15 cellular contexts compared by ENCODE assay signal in the genomic region with DNA sequence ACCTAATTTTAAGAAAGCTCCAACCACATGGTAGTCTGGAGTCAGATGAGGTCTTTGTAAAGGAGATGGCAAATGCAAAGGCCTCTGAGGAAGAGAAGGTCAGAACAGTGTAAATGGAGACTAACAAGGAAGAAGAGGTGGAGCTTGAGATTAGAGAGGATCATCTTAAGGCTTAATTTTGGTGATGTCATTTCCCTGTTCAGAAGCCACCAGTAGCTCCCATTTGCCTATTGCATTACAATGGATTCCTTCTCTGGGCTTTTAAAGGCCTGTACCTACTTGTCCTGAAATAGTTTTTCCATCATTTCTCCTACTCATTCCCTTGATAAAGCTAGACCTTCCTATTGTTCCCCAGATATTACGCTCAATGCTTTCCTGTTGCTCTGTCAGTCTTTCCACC. TPM values are rescaled to one million over a fixed set of nuclear protein-coding genes. Genes with fewer than 3 reads are reported as not detected.
A peak's percentile ranks its signal among the peaks of the same experiment; 100 is the strongest.
DNase-seq lines count a peak whose midpoint lies in the region; ATAC-seq and TF ChIP-seq lines count a peak whose summit lies in the region.
"Had no signal": no experiment of that assay in that cellular context is flagged by ENCODE, and none has a peak within 500 bp of the region (broad histone marks: within the 10 kb centered on the region; RNA-seq: fewer than 3 reads in every experiment).

No MANE protein-coding gene starts in this region.

- no TSS peak for BruUV-seq in Calu3 (replicated peaks; lab: Mats Ljungman, UMichigan)

- peaks cover 69% of the 10 kb centered on the region for H3K4me1 Mint-ChIP-seq in Calu3 (ENCODE audit: low read depth, unreplicated experiment)

- 82 to 84% methylated on average over 1 of the region's 1 CpG for WGBS in esophagus, 2 donors

- H3K4me1 ChIP-seq in HEK293 (ENCODE audit: control insufficient read depth, insufficient read depth, low read length) (peaks cover 10% of the 10 kb centered on the region), esophagus (ENCODE audit: control insufficient read depth in 2 of 2, insufficient read depth in 2 of 2, low read length in 1 of 2) (no peaks in the 10 kb centered on the region), mucosa of descending colon (ENCODE audit: low read depth) (peaks cover 13% of the 10 kb centered on the region), tibial artery (peaks cover 0 to 33% (median 6%) of the 10 kb centered on the region in 4 donors)
- H3K4me1 ChIP-seq: BE2C had no signal

- peak overlapping the region; percentile 91 for H3K27ac Mint-ChIP-seq in Calu3 (ENCODE audit: unreplicated experiment)

- no peaks in the 10 kb centered on the region for H3K27me3 Mint-ChIP-seq in Calu3 (ENCODE audit: unreplicated experiment)
- H3K27me3 Mint-ChIP-seq: CD4-positive, alpha-beta memory T cell had no signal

- H3K36me3 ChIP-seq in HEK293 (ENCODE audit: control insufficient read depth in 2 of 2, insufficient read depth in 1 of 2, low read length in 2 of 2): no peaks in the 10 kb centered on the region
- H3K36me3 ChIP-seq in esophagus (ENCODE audit: control insufficient read depth in 2 of 2, insufficient read depth in 2 of 2, low read length in 1 of 2): no peaks in the 10 kb centered on the region
- no peaks in the 10 kb centered on the region for H3K36me3 ChIP-seq in mucosa of descending colon (ENCODE audit: low read depth)
- no peaks in the 10 kb centered on the region for H3K36me3 ChIP-seq in tibial artery
- H3K36me3 ChIP-seq: BE2C had no signal

- intact Hi-C loops in Calu3 (cut with micrococcal nuclease; ENCODE audit: unreplicated experiment): no loop called here
- intact Hi-C loops in mucosa of descending colon (cut with DNase I, micrococcal nuclease): no loop called here
- intact Hi-C loops in tibial artery (cut with DNase I; ENCODE audit: low total_unique reads): no loop called here

- H3K4me3 ChIP-seq in HEK293 (ENCODE audit: low read depth, low read length) (no peak overlapping the region), esophagus (ENCODE audit: low read depth in 1 of 2, low read length in 2 of 2) (no peak overlapping the region), mucosa of descending colon (no peak overlapping the region), tibial artery (no peak overlapping the region)

- H3K9me3 ChIP-seq in HEK293 (ENCODE audit: control insufficient read depth, insufficient read depth, low read depth, low read length): no peaks in the 10 kb centered on the region
- no peaks in the 10 kb centered on the region for H3K9me3 ChIP-seq in esophagus (ENCODE audit: control insufficient read depth in 2 of 2, insufficient read depth in 1 of 2, low read depth in 1 of 2, low read length in 1 of 2)
- H3K9me3 ChIP-seq in mucosa of descending colon: no peaks in the 10 kb centered on the region
- no peaks in the 10 kb centered on the region for H3K9me3 ChIP-seq in tibial artery
- H3K9me3 ChIP-seq: BE2C had no signal

- POLR2A ChIA-PET in HEK293 (lab: Yijun Ruan, JAX): interaction anchor here (0.6 to 1.1 kb wide), 2 partner anchors 16 to 23 kb away, joined by 3 to 4 read pairs; a partner anchor contains a TSS

- H3K27ac ChIP-seq in HEK293 (ENCODE audit: extremely low read depth, low read depth, low read length) (no peak overlapping the region), esophagus (ENCODE audit: low read depth in 2 of 2, low read length in 1 of 2) (peak overlapping the region; percentile 34 to 74), tibial artery (peak overlapping the region in 1 of 2 donors; percentile 8)
- H3K27ac ChIP-seq: KMS-11 had no signal

- ATAC-seq in mucosa of descending colon: peak; percentile 67

- no peaks in the 10 kb centered on the region for H3K36me3 Mint-ChIP-seq in Calu3 (ENCODE audit: insufficient read depth, unreplicated experiment)

- no peak for DNase-seq in Calu3
- DNase-seq in mucosa of descending colon: no peak
- no peak for DNase-seq in tibial artery
- DNase-seq in NCI-H1105 (lab: John Stamatoyannopoulos, UW): no peak
- no peak for DNase-seq in NCI-H526 (lab: John Stamatoyannopoulos, UW)
- DNase-seq: BE2C; CD4-positive, alpha-beta memory T cell; NCI-H1092; NCI-H1694; NCI-H2171 treated with DMSO at 0.1 percent for 48 hours; SIG-M5 had no signal

- H3K9me3 Mint-ChIP-seq in Calu3 (ENCODE audit: low read depth, unreplicated experiment): no peaks in the 10 kb centered on the region

- H3K4me3 Mint-ChIP-seq in Calu3 (ENCODE audit: low read depth, unreplicated experiment): no peak overlapping the region
- H3K4me3 Mint-ChIP-seq: CD4-positive, alpha-beta memory T cell had no signal

- TF ChIP-seq CTCF in Calu3 (IDR thresholded peaks at IDR 0.05; ENCODE audit: unreplicated experiment): no peak
- TF ChIP-seq CTCF in HEK293 (tag by site-specific recombination; IDR thresholded peaks at IDR 0.05): no peak
- no peak for TF ChIP-seq CTCF in mucosa of descending colon (IDR thresholded peaks at IDR 0.05)
- no peak for TF ChIP-seq CTCF in tibial artery (IDR thresholded peaks at IDR 0.05)

- CTCF ChIA-PET in Calu3 (lab: Charles Lee): interaction anchor here (0.8 kb wide), 1 partner anchor 21 kb away, joined by 3 read pairs; no protein-coding TSS in a partner anchor
- CTCF ChIA-PET in HEK293 (lab: Yijun Ruan, JAX): interaction anchor here (0.5 kb wide), 1 partner anchor 549 kb away, joined by 7 read pairs; no protein-coding TSS in a partner anchor

- H3K27me3 ChIP-seq in esophagus (ENCODE audit: control insufficient read depth in 1 of 2, insufficient read depth in 2 of 2, low read length in 2 of 2): no peaks in the 10 kb centered on the region
- H3K27me3 ChIP-seq in tibial artery: no peaks in the 10 kb centered on the region
- H3K27me3 ChIP-seq: BE2C had no signal

TF ChIP-seq in HEK293, 187 proteins besides CTCF, POLR2A, EP300 and RAD21:
- TF ChIP-seq OSR2 (tag by site-specific recombination; IDR thresholded peaks at IDR 0.05): peak; percentile 90
- no peak for TF ChIP-seq EGR2 (tag by site-specific recombination; IDR thresholded peaks at IDR 0.05; ENCODE audit: low read depth)
- TF ChIP-seq, protein P1, sequence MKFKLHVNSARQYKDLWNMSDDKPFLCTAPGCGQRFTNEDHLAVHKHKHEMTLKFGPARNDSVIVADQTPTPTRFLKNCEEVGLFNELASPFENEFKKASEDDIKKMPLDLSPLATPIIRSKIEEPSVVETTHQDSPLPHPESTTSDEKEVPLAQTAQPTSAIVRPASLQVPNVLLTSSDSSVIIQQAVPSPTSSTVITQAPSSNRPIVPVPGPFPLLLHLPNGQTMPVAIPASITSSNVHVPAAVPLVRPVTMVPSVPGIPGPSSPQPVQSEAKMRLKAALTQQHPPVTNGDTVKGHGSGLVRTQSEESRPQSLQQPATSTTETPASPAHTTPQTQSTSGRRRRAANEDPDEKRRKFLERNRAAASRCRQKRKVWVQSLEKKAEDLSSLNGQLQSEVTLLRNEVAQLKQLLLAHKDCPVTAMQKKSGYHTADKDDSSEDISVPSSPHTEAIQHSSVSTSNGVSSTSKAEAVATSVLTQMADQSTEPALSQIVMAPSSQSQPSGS (tag by site-specific recombination; IDR thresholded peaks at IDR 0.05; ENCODE audit: low read depth): peak; percentile 77; the same call in 1 of the 2 replicates
- TF ChIP-seq ZNF629 (tag by site-specific recombination; IDR thresholded peaks at IDR 0.05): peak; percentile 36; the same call in 1 of the 2 replicates
- TF ChIP-seq, protein P2, sequence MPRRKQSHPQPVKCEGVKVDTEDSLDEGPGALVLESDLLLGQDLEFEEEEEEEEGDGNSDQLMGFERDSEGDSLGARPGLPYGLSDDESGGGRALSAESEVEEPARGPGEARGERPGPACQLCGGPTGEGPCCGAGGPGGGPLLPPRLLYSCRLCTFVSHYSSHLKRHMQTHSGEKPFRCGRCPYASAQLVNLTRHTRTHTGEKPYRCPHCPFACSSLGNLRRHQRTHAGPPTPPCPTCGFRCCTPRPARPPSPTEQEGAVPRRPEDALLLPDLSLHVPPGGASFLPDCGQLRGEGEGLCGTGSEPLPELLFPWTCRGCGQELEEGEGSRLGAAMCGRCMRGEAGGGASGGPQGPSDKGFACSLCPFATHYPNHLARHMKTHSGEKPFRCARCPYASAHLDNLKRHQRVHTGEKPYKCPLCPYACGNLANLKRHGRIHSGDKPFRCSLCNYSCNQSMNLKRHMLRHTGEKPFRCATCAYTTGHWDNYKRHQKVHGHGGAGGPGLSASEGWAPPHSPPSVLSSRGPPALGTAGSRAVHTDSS (tag by site-specific recombination; IDR thresholded peaks at IDR 0.05): no peak
- TF ChIP-seq ZNF24 (tag by site-specific recombination; IDR thresholded peaks at IDR 0.05): no peak
- 0 out of 2 replicates have a peak, but pooled peaks have one; percentile 20 for TF ChIP-seq SCRT2 (tag by site-specific recombination; IDR thresholded peaks at IDR 0.05)

RNA-seq across cellular contexts. Expression of a gene that starts 16.1 kb away (rescaled TPM):
- total RNA-seq in Calu3 (2022) (38.4 and 46.6 TPM in 2 replicates), mucosa of descending colon (10 to 100 TPM; 44.3 to 82.0 (median 53.3) TPM)
- 1 to 10 TPM; 4.2 to 6.1 TPM for polyA plus RNA-seq in esophagus
- total RNA-seq: MCF 10A had no signal
